In the genomic region with DNA sequence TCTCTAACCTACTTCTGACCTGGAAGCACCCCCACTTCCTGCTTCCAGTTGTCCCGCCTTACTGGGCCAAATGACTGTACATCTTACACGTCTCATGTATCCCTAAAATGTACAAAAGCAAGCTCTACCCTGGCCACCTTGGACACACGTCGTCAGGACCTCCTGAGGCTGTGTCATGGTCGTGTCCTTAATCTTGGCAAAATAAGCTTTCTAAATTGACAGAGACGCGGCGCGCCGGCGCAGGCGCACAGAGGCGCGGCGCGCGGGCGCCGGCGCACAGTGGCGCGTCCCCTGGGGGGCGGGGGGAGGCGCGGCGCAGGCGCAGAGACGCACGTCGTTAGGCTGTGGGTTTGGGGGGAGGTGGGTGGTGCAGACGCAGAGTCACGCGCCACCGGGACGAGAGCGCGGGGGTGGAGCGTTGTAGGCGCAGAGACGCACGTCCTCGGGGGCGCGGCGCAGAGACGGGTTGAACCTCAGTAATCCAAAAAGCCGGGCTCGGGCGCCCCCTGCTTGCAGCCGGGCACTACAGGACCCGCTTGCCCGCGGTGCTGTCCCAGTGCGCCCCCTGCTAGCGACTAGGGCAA, we compare ENCODE assay signal across 11 cellular contexts. TPM values are rescaled to one million over a fixed set of nuclear protein-coding genes. Genes with fewer than 3 reads are reported as not detected.
DNase-seq lines count a peak whose midpoint lies in the region; ATAC-seq, FAIRE-seq and TF ChIP-seq lines count a peak whose summit lies in the region.
"Not testable (repeated sequence)": the region's sequence is repeated elsewhere in the genome, so short reads cannot be mapped to it uniquely, and the experiment has no call there.
"Had no signal": no experiment of that assay in that cellular context is flagged by ENCODE, and none has a peak within 500 bp of the region (broad histone marks: within the 10 kb centered on the region; RNA-seq: fewer than 3 reads in every experiment).

No MANE protein-coding gene starts in this region.

- not testable (repeated sequence) for H3K9me3 ChIP-seq in kidney (ENCODE audit: control insufficient read depth in 1 of 2, low read length in 2 of 2); pancreas

- H3K27ac ChIP-seq in coronary artery; kidney (ENCODE audit: low read depth in 2 of 2, low read length in 2 of 2); pancreas: not testable (repeated sequence)

- not testable (repeated sequence) for H3K4me1 ChIP-seq in kidney (ENCODE audit: control insufficient read depth in 1 of 2, insufficient read depth in 1 of 2, low read depth in 1 of 2, low read length in 2 of 2); pancreas

- H3K4me3 ChIP-seq in GM12865 (ENCODE audit: low read depth, low read length); coronary artery; kidney (ENCODE audit: low read length in 2 of 2); pancreas: not testable (repeated sequence)

- H3K36me3 ChIP-seq in kidney (ENCODE audit: control insufficient read depth in 1 of 2, insufficient read depth in 2 of 2, low read length in 2 of 2); pancreas: not testable (repeated sequence)

- not testable (repeated sequence) for FAIRE-seq in kidney (lab: Jason Lieb, UNC); pancreas (lab: Jason Lieb, UNC)

- not testable (repeated sequence) for H3K36me3 Mint-ChIP-seq in activated CD4-positive, alpha-beta T cell treated with anti-CD3 and anti-CD28 coated beads, Interleukin-2, amount 10 ng/mL, durations not matched to agents 24 days and 14 days (ENCODE audit: low read depth)

- H3K4me3 Mint-ChIP-seq in activated CD4-positive, alpha-beta T cell treated with anti-CD3 and anti-CD28 coated beads, Interleukin-2, amount 10 ng/mL, durations not matched to agents 24 days and 14 days, result not testable (repeated sequence)

- H3K27ac Mint-ChIP-seq in activated CD4-positive, alpha-beta T cell treated with anti-CD3 and anti-CD28 coated beads, Interleukin-2, amount 10 ng/mL, durations not matched to agents 24 days and 14 days, result not testable (repeated sequence)

- peak; percentile 25 for TF ChIP-seq CTCF in GM12865 (IDR thresholded peaks at IDR 0.05; ENCODE audit: insufficient read depth, low read depth, low read length, missing control alignments)
- not testable (repeated sequence) for TF ChIP-seq CTCF in coronary artery (IDR thresholded peaks at IDR 0.05); kidney (IDR thresholded peaks at IDR 0.05; ENCODE audit: borderline replicate concordance, extremely low read depth, insufficient read depth); pancreas (IDR thresholded peaks at IDR 0.05)

- ATAC-seq in GM21528 (IDR thresholded peaks at IDR 0.05; ENCODE audit: low FRiP score, unreplicated experiment) (peak; percentile 36), HG03196 (IDR thresholded peaks at IDR 0.05; ENCODE audit: unreplicated experiment) (peak; percentile 20), pancreas (peak in 3 of 4 donors; percentile 10 to 36 (median 33))

- intact Hi-C loops in activated CD4-positive, alpha-beta T cell treated with anti-CD3 and anti-CD28 coated beads, Interleukin-2, amount 10 ng/mL, durations not matched to agents 24 days and 14 days (cut with micrococcal nuclease); kidney (cut with DNase I); pancreas (cut with DNase I): not testable (repeated sequence)

- 82 to 83% methylated on average over 37 to 43 of the region's 55 CpGs for WGBS in pancreas, 2 donors

- H3K9ac ChIP-seq in kidney (ENCODE audit: low read length in 2 of 2), result not testable (repeated sequence)

- DNase-seq in GM12865 (ENCODE audit: low read depth), result not testable (repeated sequence)
- DNase-seq in activated CD4-positive, alpha-beta T cell treated with anti-CD3 and anti-CD28 coated beads, Interleukin-2, amount 10 ng/mL, durations not matched to agents 24 days and 14 days, result peak; percentile 54
- DNase-seq in coronary artery (ENCODE audit: low spot score), result peak; percentile 61
- DNase-seq in kidney, result peak; percentile 70
- DNase-seq in pancreas, result peak in 5 of 6 donors; percentile 11 to 66 (median 28)

- not testable (repeated sequence) for H3K27me3 Mint-ChIP-seq in activated CD4-positive, alpha-beta T cell treated with anti-CD3 and anti-CD28 coated beads, Interleukin-2, amount 10 ng/mL, durations not matched to agents 24 days and 14 days

- H3K4me1 Mint-ChIP-seq in activated CD4-positive, alpha-beta T cell treated with anti-CD3 and anti-CD28 coated beads, Interleukin-2, amount 10 ng/mL, durations not matched to agents 24 days and 14 days, result not testable (repeated sequence)

- not testable (repeated sequence) for H3K27me3 ChIP-seq in pancreas

- not testable (repeated sequence) for H3K9me3 Mint-ChIP-seq in activated CD4-positive, alpha-beta T cell treated with anti-CD3 and anti-CD28 coated beads, Interleukin-2, amount 10 ng/mL, durations not matched to agents 24 days and 14 days

RNA-seq across cellular contexts. Expression of a gene that starts 3.6 kb away (rescaled TPM):
- total RNA-seq in activated CD4-positive, alpha-beta T cell treated with anti-CD3 and anti-CD28 coated beads, Interleukin-2, amount 10 ng/mL, durations not matched to agents 24 days and 14 days, result not detected in 2 replicates
- total RNA-seq in kidney (not detected), pancreas (under 1 TPM in 3 of 6 donors, not detected in 3; 0.41 to 0.70 (median 0.63) TPM)
- polyA plus RNA-seq in kidney (ENCODE audit: insufficient read depth, low read depth, low replicate concordance) (not detected), pancreas (1 to 10 TPM in 1 of 2 donors, not detected in 1; 1.1 TPM)
- total RNA-seq: activated CD4-positive, alpha-beta T cell treated with anti-CD3 and anti-CD28 coated beads, Interleukin-2, amount 10 ng/mL, durations not matched to agents 7 days and 5 days; Caco-2; liver; PC-3 had no signal
- polyA plus RNA-seq: liver had no signal

RNA-seq across cellular contexts. Expression of a gene that starts 17.9 kb away (rescaled TPM):
- total RNA-seq in activated CD4-positive, alpha-beta T cell treated with anti-CD3 and anti-CD28 coated beads, Interleukin-2, amount 10 ng/mL, durations not matched to agents 24 days and 14 days, result 43.6 and 46.9 TPM in 2 replicates
- 56.5 TPM for total RNA-seq in kidney
- polyA plus RNA-seq in kidney (ENCODE audit: insufficient read depth, low read depth, low replicate concordance), result 43.9 TPM
- 10 to 100 TPM; 29.8 to 53.4 (median 48.8) TPM for total RNA-seq in pancreas
- 10 to 100 TPM; 27.7 to 30.7 TPM for polyA plus RNA-seq in pancreas

RNA-seq across cellular contexts. Expression of a gene that starts 18.2 kb away (rescaled TPM):
- total RNA-seq in activated CD4-positive, alpha-beta T cell treated with anti-CD3 and anti-CD28 coated beads, Interleukin-2, amount 10 ng/mL, durations not matched to agents 24 days and 14 days, result 118 and 128 TPM in 2 replicates
- total RNA-seq in kidney (92.1 TPM), pancreas (10 to 100 TPM; 29.7 to 49.3 (median 40.9) TPM)
- polyA plus RNA-seq in kidney (ENCODE audit: insufficient read depth, low read depth, low replicate concordance) (52.3 TPM), pancreas (10 to 100 TPM; 39.6 to 47.1 TPM)

RNA-seq across cellular contexts. Expression of a gene that starts 46.9 kb away (rescaled TPM):
- total RNA-seq in activated CD4-positive, alpha-beta T cell treated with anti-CD3 and anti-CD28 coated beads, Interleukin-2, amount 10 ng/mL, durations not matched to agents 24 days and 14 days, result 16.5 and 17.6 TPM in 2 replicates
- total RNA-seq in kidney (28.3 TPM), pancreas (10 to 100 TPM in 4 of 6 donors, 1 to 10 TPM in 2; 7.7 to 13.2 (median 10.9) TPM)
- polyA plus RNA-seq in kidney (ENCODE audit: insufficient read depth, low read depth, low replicate concordance) (28.7 TPM), pancreas (10 to 100 TPM; 21.4 to 25.1 TPM)

RNA-seq across cellular contexts. Expression of a gene that starts 47.5 kb away (rescaled TPM):
- 272 and 275 TPM in 2 replicates for total RNA-seq in activated CD4-positive, alpha-beta T cell treated with anti-CD3 and anti-CD28 coated beads, Interleukin-2, amount 10 ng/mL, durations not matched to agents 24 days and 14 days
- total RNA-seq in kidney, result 87.7 TPM
- polyA plus RNA-seq in kidney (ENCODE audit: insufficient read depth, low read depth, low replicate concordance), result 115 TPM
- total RNA-seq in pancreas, result 10 to 100 TPM; 35.5 to 48.3 (median 41.9) TPM
- 100 to 1,000 TPM in 1 of 2 donors, 10 to 100 TPM in 1; 97.5 to 118 TPM for polyA plus RNA-seq in pancreas
